8 cellular contexts compared by ENCODE assay signal in genomic region chr10:43407576-43408330, GRCh38. TPM values are rescaled to one million over a fixed set of nuclear protein-coding genes. Genes with fewer than 3 reads are reported as not detected.
DNase-seq lines count a peak whose midpoint lies in the region; ATAC-seq, FAIRE-seq and TF ChIP-seq lines count a peak whose summit lies in the region.

No MANE protein-coding gene starts in this region.

- H3K27ac ChIP-seq in SK-N-MC (peak overlapping the region; percentile 97), pancreas (peak overlapping the region; percentile 95 to 99 (median 98)), tibial artery (peak overlapping the region; percentile 97 to 99)

- DNase-seq in GM03348 (ENCODE audit: low spot score) (peak; percentile 92), GOT3 (lab: John Stamatoyannopoulos, UW) (peak; percentile 55), LHCN-M2 (ENCODE audit: low read depth) (peak; percentile 85), SK-N-MC (ENCODE audit: low read depth, low spot score) (no peak), head of caudate nucleus (peak; percentile 71 to 96 (median 87)), pancreas (peak; percentile 89 to 95 (median 91)), tibial artery (peak; percentile 93 to 95)

- peaks cover 32% of the 10 kb centered on the region for H3K4me1 Mint-ChIP-seq in activated naive CD8-positive, alpha-beta T cell (ENCODE audit: low read depth)

- H3K36me3 Mint-ChIP-seq in activated naive CD8-positive, alpha-beta T cell = peaks cover 11% of the 10 kb centered on the region

- peak overlapping the region; percentile 100 for H3K27ac Mint-ChIP-seq in activated naive CD8-positive, alpha-beta T cell

- H3K9me3 ChIP-seq in SK-N-MC (ENCODE audit: low read depth, low read length) (no peaks in the 10 kb centered on the region), pancreas (no peaks in the 10 kb centered on the region), tibial artery (no peaks in the 10 kb centered on the region)

- H3K4me1 ChIP-seq in pancreas (peaks cover 0 to 30% (median 7%) of the 10 kb centered on the region in 3 donors), tibial artery (peaks cover 3 to 50% (median 40%) of the 10 kb centered on the region in 4 donors)

- H3K9me3 Mint-ChIP-seq in activated naive CD8-positive, alpha-beta T cell (ENCODE audit: low read depth) = no peaks in the 10 kb centered on the region

- peak; percentile 73 to 84 (median 77) for ATAC-seq in pancreas

- peak overlapping the region; percentile 98 for H3K4me3 Mint-ChIP-seq in activated naive CD8-positive, alpha-beta T cell

- H3K9ac ChIP-seq in SK-N-MC (ENCODE audit: insufficient read length) = peak overlapping the region; percentile 94

- intact Hi-C loops in head of caudate nucleus (cut with DNase I) (loop anchor here (5.0 kb wide), 1 partner anchor 240 kb away; the partner anchor contains the start of gene ZNF32), pancreas (cut with DNase I) (no loop called here), tibial artery (cut with DNase I; ENCODE audit: low total_unique reads) (no loop called here)

- H3K36me3 ChIP-seq in SK-N-MC (ENCODE audit: insufficient read depth, low read length) (peaks cover 7% of the 10 kb centered on the region), pancreas (no peaks in the 10 kb centered on the region), tibial artery (peaks cover 0 to 4% (median 0%) of the 10 kb centered on the region in 3 donors)

- WGBS in pancreas, 2 donors = 0 to 1% methylated on average over 51 to 56 of the region's 56 CpGs

- H3K27me3 Mint-ChIP-seq in activated naive CD8-positive, alpha-beta T cell = no peaks in the 10 kb centered on the region

- no peaks in the 10 kb centered on the region for H3K27me3 ChIP-seq in pancreas
- no peaks in the 10 kb centered on the region for H3K27me3 ChIP-seq in tibial artery

- peak in 1 of 4 donors; percentile 8 for TF ChIP-seq CTCF in pancreas (IDR thresholded peaks at IDR 0.05)
- peak; percentile 21 to 41 for TF ChIP-seq CTCF in tibial artery (IDR thresholded peaks at IDR 0.05)

- H3K4me3 ChIP-seq in SK-N-MC (peak overlapping the region; percentile 86), pancreas (peak overlapping the region; percentile 54 to 75 (median 64)), tibial artery (peak overlapping the region; percentile 74 to 91)

- no peak for FAIRE-seq in pancreas (lab: Jason Lieb, UNC)

RNA-seq across cellular contexts. Expression of gene HNRNPF, which starts 1.2 kb away (rescaled TPM):
- total RNA-seq in LHCN-M2 (2014; rRNA removed) = 237 and 256 TPM in 2 replicates
- 116 TPM for polyA plus RNA-seq in LHCN-M2 (2012)
- 100 to 1,000 TPM in 1 of 6 donors, 10 to 100 TPM in 5; 51.9 to 103 (median 84.5) TPM for total RNA-seq in pancreas
- polyA plus RNA-seq in pancreas = 10 to 100 TPM; 26.5 to 56.8 TPM

RNA-seq across cellular contexts. Expression of gene ZNF487, which starts 29.2 kb away (rescaled TPM):
- total RNA-seq in LHCN-M2 (2014; rRNA removed) = 6.0 and 6.7 TPM in 2 replicates
- 1.7 TPM for polyA plus RNA-seq in LHCN-M2 (2012)
- 1 to 10 TPM in 5 of 6 donors, under 1 TPM in 1; 0.85 to 3.0 (median 1.7) TPM for total RNA-seq in pancreas
- 1 to 10 TPM; 2.2 to 5.0 TPM for polyA plus RNA-seq in pancreas

RNA-seq across cellular contexts. Expression of gene FXYD4, which starts 36.3 kb away (rescaled TPM):
- total RNA-seq in LHCN-M2 (2014; rRNA removed) = not detected in 2 replicates
- not detected for polyA plus RNA-seq in LHCN-M2 (2012)
- total RNA-seq in pancreas = under 1 TPM in 1 of 6 donors, not detected in 5; 0.31 TPM
- under 1 TPM in 1 of 2 donors, not detected in 1; 0.28 TPM for polyA plus RNA-seq in pancreas
